31 cellular contexts compared by ENCODE assay signal in genomic region chr14:84086714-84087113, GRCh38.
"Had no signal": no experiment of that assay in that cellular context is flagged by ENCODE, and none has a peak within 500 bp of the region (broad histone marks: within the 10 kb centered on the region; RNA-seq: fewer than 3 reads in every experiment).

No MANE protein-coding gene starts in this region.

- H3K9me3 ChIP-seq: ovary, psoas muscle, suprapubic skin, testis, tibial nerve, upper lobe of left lung, vagina had no signal

- H3K27me3 Mint-ChIP-seq: naive thymus-derived CD8-positive, alpha-beta T cell; natural killer cell treated with Interleukin-12 subunit alpha and Interleukin-12 subunit beta and Interleukin-15 and Interleukin-18, amount 100 ng/mL, for 72 hours; stimulated activated memory B cell treated with anti-CD40 and anti-IgM and Interleukin-4, amounts not matched to agents 10 μg/mL and 1 μg/mL and 100 μg/mL, for 72 hours; stimulated activated naive CD8-positive, alpha-beta T cell treated with anti-CD3 and anti-CD28 coated beads, Interleukin-15, amount 100 ng/mL, for 72 hours had no signal

- H3K4me1 ChIP-seq: neural progenitor cell, parathyroid adenoma, psoas muscle, spleen, upper lobe of left lung had no signal

- H3K9me3 Mint-ChIP-seq: natural killer cell treated with Interleukin-12 subunit alpha and Interleukin-12 subunit beta and Interleukin-15 and Interleukin-18, amount 100 ng/mL, for 72 hours had no signal

- H3K4me1 Mint-ChIP-seq: naive thymus-derived CD8-positive, alpha-beta T cell; neural progenitor cell; stimulated activated memory B cell treated with anti-CD40 and anti-IgM and Interleukin-4, amounts not matched to agents 10 μg/mL and 1 μg/mL and 100 μg/mL, for 72 hours; stimulated activated naive CD8-positive, alpha-beta T cell treated with anti-CD3 and anti-CD28 coated beads, Interleukin-15, amount 100 ng/mL, for 72 hours had no signal

- H3K4me3 ChIP-seq: neural progenitor cell, ovary, psoas muscle, skin epidermis, smooth muscle cell, spleen, suprapubic skin, testis, tibial nerve, upper lobe of left lung, vagina had no signal

- H3K4me2 ChIP-seq: neural progenitor cell, smooth muscle cell had no signal

- DNase-seq: naive thymus-derived CD8-positive, alpha-beta T cell; occipital lobe; ovary; posterior cingulate gyrus; psoas muscle; right cardiac atrium; spleen; stimulated activated CD4-positive, alpha-beta T cell treated with anti-CD3 and anti-CD28 coated beads, Interleukin-12 subunit alpha, Interleukin-12 subunit beta, amount 100 ng/mL, for 4 hours; stimulated activated CD4-positive, alpha-beta T cell treated with anti-CD3 and anti-CD28 coated beads, Interleukin-1b, Interleukin-23, amount 100 ng/mL, for 48 hours; stimulated activated CD4-positive, alpha-beta T cell treated with anti-CD3 and anti-CD28 coated beads, Interleukin-4, amount 100 ng/mL, for 1 hour; stimulated activated CD4-positive, alpha-beta T cell treated with anti-CD3 and anti-CD28 coated beads, Interleukin-4, amount 100 ng/mL, for 4 hours; stimulated activated CD8-positive, alpha-beta memory T cell treated with anti-CD3 and anti-CD28 coated beads, Interleukin-4, amount 100 ng/mL, for 48 hours; stimulated activated naive CD4-positive, alpha-beta T cell; stimulated activated naive CD8-positive, alpha-beta T cell treated with anti-CD3 and anti-CD28 coated beads, Interleukin-15, amount 100 ng/mL, for 72 hours; stimulated activated naive CD8-positive, alpha-beta T cell treated with anti-CD3 and anti-CD28 coated beads, Interleukin-15, Interleukin-2, amounts not matched to agents 100 U/mL and 50 U/mL, for 24 hours; substantia nigra; testis; trophoblast cell; upper lobe of left lung had no signal

- H3K9ac ChIP-seq: neural progenitor cell, parathyroid adenoma had no signal

- H2AFZ ChIP-seq: neural progenitor cell, parathyroid adenoma had no signal

- FAIRE-seq: urothelium cell line had no signal

- H3K79me2 ChIP-seq: parathyroid adenoma had no signal

- H3K36me3 Mint-ChIP-seq: naive thymus-derived CD8-positive, alpha-beta T cell; natural killer cell treated with Interleukin-12 subunit alpha and Interleukin-12 subunit beta and Interleukin-15 and Interleukin-18, amount 100 ng/mL, for 72 hours; neural progenitor cell; stimulated activated memory B cell treated with anti-CD40 and anti-IgM and Interleukin-4, amounts not matched to agents 10 μg/mL and 1 μg/mL and 100 μg/mL, for 72 hours had no signal

- ATAC-seq: naive thymus-derived CD8-positive, alpha-beta T cell; natural killer cell treated with Interleukin-12 subunit alpha and Interleukin-12 subunit beta and Interleukin-15 and Interleukin-18, amount 100 ng/mL, for 72 hours; psoas muscle; right cardiac atrium; sciatic nerve; stimulated activated memory B cell treated with anti-CD40 and anti-IgM and Interleukin-4, amounts not matched to agents 10 μg/mL and 1 μg/mL and 100 μg/mL, for 72 hours; stimulated activated naive CD8-positive, alpha-beta T cell treated with anti-CD3 and anti-CD28 coated beads, Interleukin-15, amount 100 ng/mL, for 72 hours; stimulated activated naive CD8-positive, alpha-beta T cell treated with anti-CD3 and anti-CD28 coated beads, Interleukin-15, Interleukin-2, amounts not matched to agents 100 U/mL and 50 U/mL, for 24 hours had no signal

- H3K27ac Mint-ChIP-seq: naive thymus-derived CD8-positive, alpha-beta T cell; natural killer cell treated with Interleukin-12 subunit alpha and Interleukin-12 subunit beta and Interleukin-15 and Interleukin-18, amount 100 ng/mL, for 72 hours; neural progenitor cell; progenitor cell of endocrine pancreas; stimulated activated memory B cell treated with anti-CD40 and anti-IgM and Interleukin-4, amounts not matched to agents 10 μg/mL and 1 μg/mL and 100 μg/mL, for 72 hours; stimulated activated naive CD8-positive, alpha-beta T cell treated with anti-CD3 and anti-CD28 coated beads, Interleukin-15, amount 100 ng/mL, for 72 hours had no signal

- H3K4me3 Mint-ChIP-seq: naive thymus-derived CD8-positive, alpha-beta T cell; natural killer cell treated with Interleukin-12 subunit alpha and Interleukin-12 subunit beta and Interleukin-15 and Interleukin-18, amount 100 ng/mL, for 72 hours; neural progenitor cell; stimulated activated memory B cell treated with anti-CD40 and anti-IgM and Interleukin-4, amounts not matched to agents 10 μg/mL and 1 μg/mL and 100 μg/mL, for 72 hours; stimulated activated naive CD8-positive, alpha-beta T cell treated with anti-CD3 and anti-CD28 coated beads, Interleukin-15, amount 100 ng/mL, for 72 hours had no signal

- H3K27me3 ChIP-seq: neural progenitor cell, ovary, spleen, suprapubic skin, testis, tibial nerve, upper lobe of left lung, vagina had no signal

- H3K36me3 ChIP-seq: neural progenitor cell, ovary, spleen, suprapubic skin, tibial nerve, upper lobe of left lung, vagina had no signal

- H3K27ac ChIP-seq: neural progenitor cell, psoas muscle, skin epidermis, spleen, suprapubic skin, testis, upper lobe of left lung, vagina had no signal
